12 cellular contexts compared by ENCODE assay signal in genomic region chr13:86446311-86446710, GRCh38.
DNase-seq lines count a peak whose midpoint lies in the region; ATAC-seq and TF ChIP-seq lines count a peak whose summit lies in the region.
"Had no signal": no experiment of that assay in that cellular context is flagged by ENCODE, and none has a peak within 500 bp of the region (broad histone marks: within the 10 kb centered on the region; RNA-seq: fewer than 3 reads in every experiment).

No MANE protein-coding gene starts in this region.

- WGBS in esophagus squamous epithelium, 2 donors, result 15 to 61% methylated on average over 2 of the region's 2 CpGs
- 67 to 86% (median 70%) methylated on average over 2 of the region's 2 CpGs for WGBS in adrenal gland, 4 donors

- ATAC-seq in Right ventricle myocardium inferior, result no peak
- ATAC-seq in PC-3, result peak; percentile 85
- no peak for ATAC-seq in activated T-helper 17 cell treated with anti-CD3 and anti-CD28 coated beads, Interleukin-2, amount 50 U/mL, for 72 hours (replicated peaks)
- ATAC-seq: left lobe of liver had no signal

- no peaks in the 10 kb centered on the region for H3K9me3 ChIP-seq in PC-3 (ENCODE audit: low read length)
- no peaks in the 10 kb centered on the region for H3K9me3 ChIP-seq in esophagus squamous epithelium
- no peaks in the 10 kb centered on the region for H3K9me3 ChIP-seq in adrenal gland (replicated peaks in 1 of 3)
- H3K9me3 ChIP-seq: esophagus muscularis mucosa, neutrophil had no signal

- H2AFZ ChIP-seq in PC-3 (ENCODE audit: low read length), result no peak overlapping the region

- no TSS peak for BruUV-seq in PC-3 (replicated peaks; lab: Mats Ljungman, UMichigan)

- H3K4me2 ChIP-seq in PC-3 (ENCODE audit: low read length), result peak overlapping the region; percentile 34; the same call in 1 of the 2 replicates

- H3K9me3 Mint-ChIP-seq in activated T-helper 17 cell treated with anti-CD3 and anti-CD28 coated beads, Interleukin-2, amount 50 U/mL, for 72 hours, result peaks cover 8% of the 10 kb centered on the region

- H3K27ac ChIP-seq in PC-3 (ENCODE audit: low read length), result peak overlapping the region; percentile 89
- no peak overlapping the region for H3K27ac ChIP-seq in esophagus squamous epithelium
- H3K27ac ChIP-seq in adrenal gland, result no peak overlapping the region
- H3K27ac ChIP-seq: esophagus muscularis mucosa, neutrophil had no signal

- H3K27me3 ChIP-seq in PC-3 (ENCODE audit: low read length) (no peaks in the 10 kb centered on the region), esophagus squamous epithelium (no peaks in the 10 kb centered on the region), adrenal gland (no peaks in the 10 kb centered on the region)
- H3K27me3 ChIP-seq: esophagus muscularis mucosa, neutrophil had no signal

- H3K36me3 ChIP-seq in PC-3 (ENCODE audit: low read depth, low read length) (no peaks in the 10 kb centered on the region), esophagus squamous epithelium (no peaks in the 10 kb centered on the region), adrenal gland (replicated peaks in 1 of 2) (no peaks in the 10 kb centered on the region)
- H3K36me3 ChIP-seq: esophagus muscularis mucosa, neutrophil had no signal

- DNase-seq in Right ventricle myocardium inferior (ENCODE audit: missing footprints) (peak; percentile 37), cardiac septum (ENCODE audit: low spot score) (no peak), PC-3 (peak; percentile 49), fibroblast of peridontal ligament (ENCODE audit: extremely low read depth) (peak; percentile 64), stromal cell of bone marrow (ENCODE audit: low read depth) (peak; percentile 7), esophagus squamous epithelium (lab: John Stamatoyannopoulos, UW) (no peak), adrenal gland (no peak)
- DNase-seq: NCI-H510A had no signal

- CTCF ChIA-PET in PC-3 (lab: Charles Lee), result no interaction called here

- no peak overlapping the region for H3K27ac Mint-ChIP-seq in activated T-helper 17 cell treated with anti-CD3 and anti-CD28 coated beads, Interleukin-2, amount 50 U/mL, for 72 hours

- TF ChIP-seq POLR2A in esophagus squamous epithelium (IDR thresholded peaks at IDR 0.05), result no peak
- no peak for TF ChIP-seq POLR2A in adrenal gland (IDR thresholded peaks at IDR 0.05)

- H3K4me3 Mint-ChIP-seq in activated T-helper 17 cell treated with anti-CD3 and anti-CD28 coated beads, Interleukin-2, amount 50 U/mL, for 72 hours, result no peak overlapping the region

- H3K79me2 ChIP-seq in PC-3 (ENCODE audit: low read length), result no peaks in the 10 kb centered on the region

- TF ChIP-seq CTCF in PC-3 (conservative IDR thresholded peaks at IDR 0.05; ENCODE audit: low read depth, low read length) (no peak), esophagus squamous epithelium (IDR thresholded peaks at IDR 0.05) (no peak), adrenal gland (IDR thresholded peaks at IDR 0.05) (no peak)

- H3K27me3 Mint-ChIP-seq in activated T-helper 17 cell treated with anti-CD3 and anti-CD28 coated beads, Interleukin-2, amount 50 U/mL, for 72 hours, result no peaks in the 10 kb centered on the region

- H3K4me1 ChIP-seq in PC-3 (ENCODE audit: insufficient read depth, low read length) (peaks cover 6% of the 10 kb centered on the region), esophagus squamous epithelium (no peaks in the 10 kb centered on the region), adrenal gland (replicated peaks in 1 of 2) (no peaks in the 10 kb centered on the region)
- H3K4me1 ChIP-seq: esophagus muscularis mucosa had no signal

- H3K9ac ChIP-seq in PC-3 (ENCODE audit: low read length), result peak overlapping the region; percentile 59

- H3K4me3 ChIP-seq in PC-3 (ENCODE audit: low read length) (no peak overlapping the region), esophagus squamous epithelium (no peak overlapping the region), adrenal gland (no peak overlapping the region)
- H3K4me3 ChIP-seq: esophagus muscularis mucosa had no signal

- POLR2A ChIA-PET in PC-3 (lab: Charles Lee; ENCODE audit: unreplicated experiment), result no interaction called here

- no peaks in the 10 kb centered on the region for H3K36me3 Mint-ChIP-seq in activated T-helper 17 cell treated with anti-CD3 and anti-CD28 coated beads, Interleukin-2, amount 50 U/mL, for 72 hours (ENCODE audit: low read depth)

- H3F3A ChIP-seq in PC-3 (ENCODE audit: low read length, unreplicated experiment), result no peaks in the 10 kb centered on the region

- H3K9me2 ChIP-seq in PC-3 (replicated peaks; ENCODE audit: low read length), result no peaks in the 10 kb centered on the region

- H3K4me1 Mint-ChIP-seq in activated T-helper 17 cell treated with anti-CD3 and anti-CD28 coated beads, Interleukin-2, amount 50 U/mL, for 72 hours, result no peaks in the 10 kb centered on the region

- intact Hi-C loops in Right ventricle myocardium inferior (cut with DNase I) (no loop called here), cardiac septum (cut with DNase I) (no loop called here), PC-3 (cut with micrococcal nuclease) (no loop called here), esophagus squamous epithelium (cut with DNase I) (no loop called here), adrenal gland (cut with DNase I) (no loop called here)

- H4K20me1 ChIP-seq in PC-3 (ENCODE audit: low read length), result no peaks in the 10 kb centered on the region

Comparison
In these comparisons a context has a peak if more than half of its experiments do, and no peak if none do; other contexts are left out.
1. DNase-seq: peak in Right ventricle myocardium inferior (single experiment), PC-3 (single experiment), fibroblast of peridontal ligament (single experiment) and stromal cell of bone marrow (single experiment); none in cardiac septum (single experiment), esophagus squamous epithelium (single experiment) and adrenal gland (0 of 7).